In genomic region chr13:20610006-20610405, GRCh38 we compare ENCODE assay signal across 16 cellular contexts. TPM values are rescaled to one million over a fixed set of nuclear protein-coding genes. Genes with fewer than 3 reads are reported as not detected.
DNase-seq lines count a peak whose midpoint lies in the region; TF ChIP-seq lines count a peak whose summit lies in the region.
"Had no signal": no experiment of that assay in that cellular context is flagged by ENCODE, and none has a peak within 500 bp of the region (broad histone marks: within the 10 kb centered on the region; RNA-seq: fewer than 3 reads in every experiment).

No MANE protein-coding gene starts in this region.

- 88 to 93% methylated on average over 4 of the region's 4 CpGs for WGBS in GM23248 (ENCODE audit: low coverage in 1 of 2, low lambda C conversion rate in 2 of 2, missing lambda C conversion rate in 2 of 2), 2 experiments

- TF ChIP-seq CTCF in brain microvascular endothelial cell (IDR thresholded peaks at IDR 0.05; ENCODE audit: low read depth, low read length, missing control alignments), result no peak

- H3K36me3 ChIP-seq in brain microvascular endothelial cell (replicated peaks) (no peaks in the 10 kb centered on the region), GM23248 (ENCODE audit: low read depth) (no peaks in the 10 kb centered on the region)

- H2AFZ ChIP-seq in GM23248, result no peak overlapping the region
- H2AFZ ChIP-seq: PC-9 had no signal

- H3K27ac ChIP-seq in brain microvascular endothelial cell (no peak overlapping the region), GM23248 (no peak overlapping the region)
- H3K27ac ChIP-seq: BLaER1 treated with 17β-estradiol and CSF1 and Interleukin-3, amounts not matched to agents 10 nM and 100 nM; HL-60; PC-9 had no signal

- H3K4me2 ChIP-seq in GM23248 (ENCODE audit: unreplicated experiment), result no peak overlapping the region
- H3K4me2 ChIP-seq: BLaER1 treated with 17β-estradiol and CSF1 and Interleukin-3, amounts not matched to agents 10 nM and 100 nM; PC-9 had no signal

- no peak overlapping the region for H3K4me3 ChIP-seq in brain microvascular endothelial cell (ENCODE audit: low read depth, low read length)
- no peak overlapping the region for H3K4me3 ChIP-seq in GM23248
- H3K4me3 ChIP-seq: BLaER1 treated with 17β-estradiol and CSF1 and Interleukin-3, amounts not matched to agents 10 nM and 100 nM; PC-9 had no signal

- H3K79me2 ChIP-seq in GM23248 (ENCODE audit: insufficient read depth), result no peaks in the 10 kb centered on the region

- H3K27me3 ChIP-seq in brain microvascular endothelial cell (replicated peaks) (no peaks in the 10 kb centered on the region), GM23248 (replicated peaks; ENCODE audit: insufficient read depth) (no peaks in the 10 kb centered on the region)
- H3K27me3 ChIP-seq: BLaER1 treated with 17β-estradiol and CSF1 and Interleukin-3, amounts not matched to agents 10 nM and 100 nM had no signal

- peaks cover 11% of the 10 kb centered on the region for H3K4me1 ChIP-seq in GM23248 (ENCODE audit: insufficient read depth)
- H3K4me1 ChIP-seq: BLaER1 treated with 17β-estradiol and CSF1 and Interleukin-3, amounts not matched to agents 10 nM and 100 nM had no signal

- in situ Hi-C loops in brain microvascular endothelial cell (cut with HindIII; ENCODE audit: low pct_ligation_motif_present, low sequenced_read_pairs) (no loop called here), GM23248 (cut with MboI) (no loop called here)

- DNase-seq in EH (ENCODE audit: low read depth), result peak; percentile 21
- DNase-seq in OCI-M1 (lab: John Stamatoyannopoulos, UW), result peak; percentile 16
- DNase-seq in brain microvascular endothelial cell, result peak; percentile 12
- peak; percentile 37 for DNase-seq in iris pigment epithelial cell (ENCODE audit: low read depth)
- no peak for DNase-seq in activated CD8-positive, alpha-beta memory T cell treated with anti-CD3 and anti-CD28 coated beads, Interleukin-2, amount 50 U/mL, for 48 hours
- no peak for DNase-seq in SW 1271 (lab: John Stamatoyannopoulos, UW)
- no peak for DNase-seq in GM23248
- DNase-seq: HCEC 1CT, MV-4-11, NCI-H1417 treated with DMSO at 0.1 percent for 48 hours, NCI-H2029, NCI-H510A treated with DMSO at 0.1 percent for 48 hours, NCI-H82, PC-9 had no signal

- H4K20me1 ChIP-seq in GM23248 (ENCODE audit: insufficient read depth), result no peaks in the 10 kb centered on the region
- H4K20me1 ChIP-seq: BLaER1 treated with 17β-estradiol and CSF1 and Interleukin-3, amounts not matched to agents 10 nM and 100 nM had no signal

- H3K9me2 ChIP-seq in GM23248 (ENCODE audit: insufficient read depth), result no peaks in the 10 kb centered on the region

- peaks cover 17% of the 10 kb centered on the region for H3F3A ChIP-seq in GM23248 (ENCODE audit: insufficient read depth)

- H3K9ac ChIP-seq in GM23248, result no peak overlapping the region
- H3K9ac ChIP-seq: BLaER1 treated with 17β-estradiol and CSF1 and Interleukin-3, amounts not matched to agents 10 nM and 100 nM had no signal

- no peaks in the 10 kb centered on the region for H3K9me3 ChIP-seq in GM23248 (ENCODE audit: low read depth)
- H3K9me3 ChIP-seq: BLaER1 treated with 17β-estradiol and CSF1 and Interleukin-3, amounts not matched to agents 10 nM and 100 nM had no signal

RNA-seq across cellular contexts. Expression of gene IFT88, which starts 43.0 kb away (rescaled TPM):
- total RNA-seq in GM23248 (2014; rRNA removed; shearing (Covaris generic)), result 5.6 and 10.3 TPM in 2 replicates
- 10.9 and 11.4 TPM in 2 replicates for polyA plus RNA-seq in GM23248 (2016; fragmentation: Nextera tagmentation; extraction: Ambion mirVana)

Comparison
In these comparisons a context has a peak if more than half of its experiments do, and no peak if none do; other contexts are left out.
1. DNase-seq: peak in EH (single experiment), OCI-M1 (single experiment), brain microvascular endothelial cell (single experiment) and iris pigment epithelial cell (single experiment); none in activated CD8-positive, alpha-beta memory T cell treated with anti-CD3 and anti-CD28 coated beads, Interleukin-2, amount 50 U/mL, for 48 hours (single experiment), SW 1271 (0 of 2) and GM23248 (single experiment).